ENCODE assay signal across 8 cellular contexts in the genomic region with DNA sequence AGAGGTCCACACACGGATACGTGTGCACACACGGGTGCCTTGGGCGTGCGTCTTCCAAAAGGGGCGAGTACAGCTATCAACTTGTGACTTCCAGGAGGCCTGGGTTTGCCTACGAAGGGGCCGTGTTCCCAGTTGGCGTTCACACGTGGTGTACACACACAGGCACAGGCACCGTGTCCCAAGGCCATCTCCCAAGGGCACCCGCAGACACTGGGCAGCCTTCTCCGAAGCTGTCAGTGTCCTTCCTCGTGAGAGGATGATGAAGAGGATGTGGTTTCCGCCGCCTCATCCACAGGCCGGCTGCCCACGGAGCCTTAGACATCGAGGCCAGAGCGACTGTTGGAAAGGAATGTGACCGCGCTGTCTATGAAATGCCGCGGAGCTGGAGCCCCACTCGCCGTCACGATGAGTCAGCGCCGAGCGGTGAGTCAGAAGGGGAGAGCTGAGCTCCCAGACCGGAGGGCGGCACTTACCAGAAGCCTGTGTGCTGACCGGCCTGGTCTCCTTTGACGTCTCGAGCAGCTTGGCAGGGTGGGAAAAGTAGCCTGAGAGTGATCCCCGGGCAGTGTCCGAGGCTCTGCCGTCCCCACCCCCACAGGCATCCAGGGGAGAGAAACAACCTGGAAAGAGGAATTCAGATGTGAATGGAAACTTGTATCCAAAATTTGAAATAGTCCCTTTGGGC.
DNase-seq lines count a peak whose midpoint lies in the region; ATAC-seq and TF ChIP-seq lines count a peak whose summit lies in the region.

No MANE protein-coding gene starts in this region.

- POLR2A ChIA-PET in MCF 10A (lab: Yijun Ruan, JAX) = no interaction called here

- TF ChIP-seq CTCF in MCF 10A (IDR thresholded peaks at IDR 0.05; ENCODE audit: unreplicated experiment) = no peak

- in situ Hi-C loops in SK-MEL-5 (cut with HindIII; ENCODE audit: low pct_unique_long_range_greater_than_20kb, low sequenced_read_pairs) = no loop called here

- peaks cover 26% of the 10 kb centered on the region for H3K27me3 Mint-ChIP-seq in MCF 10A (ENCODE audit: insufficient read depth, unreplicated experiment)

- H3K4me3 Mint-ChIP-seq in MCF 10A (ENCODE audit: unreplicated experiment) = no peak overlapping the region

- CTCF ChIA-PET in MCF 10A (lab: Yijun Ruan, JAX) = no interaction called here

- no peaks in the 10 kb centered on the region for H3K4me1 Mint-ChIP-seq in MCF 10A (ENCODE audit: insufficient read depth, unreplicated experiment)

- no TSS peak for BruUV-seq in MCF 10A (replicated peaks; lab: Mats Ljungman, UMichigan)

- peaks cover 20% of the 10 kb centered on the region for H3K9me3 Mint-ChIP-seq in MCF 10A (ENCODE audit: unreplicated experiment)

- peaks cover 6% of the 10 kb centered on the region for H3K36me3 Mint-ChIP-seq in MCF 10A (ENCODE audit: insufficient read depth, unreplicated experiment)

- ATAC-seq in GM21737 (IDR thresholded peaks at IDR 0.05; ENCODE audit: unreplicated experiment) = no peak
- ATAC-seq in HG02763 (IDR thresholded peaks at IDR 0.05; ENCODE audit: unreplicated experiment) = no peak

- intact Hi-C loops in MCF 10A (cut with micrococcal nuclease) = no loop called here

- no peak overlapping the region for H3K27ac Mint-ChIP-seq in MCF 10A (ENCODE audit: low read depth, unreplicated experiment)

- peak; percentile 99 for DNase-seq in EH (ENCODE audit: low read depth)
- DNase-seq in SK-MEL-5 (ENCODE audit: low read depth, low spot score) = peak; percentile 42
- DNase-seq in MCF 10A (ENCODE audit: unreplicated experiment) = peak; percentile 96
- DNase-seq in kidney glomerular epithelial cell (lab: John Stamatoyannopoulos, UW) = peak; percentile 96
- peak; percentile 84 for DNase-seq in stimulated activated CD4-positive, alpha-beta T cell treated with anti-CD3 and anti-CD28 coated beads, Interleukin-15, amount 100 ng/mL, for 24 hours
- no peak for DNase-seq in NCI-H510A treated with DMSO at 0.1 percent for 48 hours (lab: John Stamatoyannopoulos, UW)
